26 cellular contexts compared by ENCODE assay signal in genomic region chr1:204065986-204066300, GRCh38. TPM values are rescaled to one million over a fixed set of nuclear protein-coding genes. Genes with fewer than 3 reads are reported as not detected.
A peak's percentile ranks its signal among the peaks of the same experiment; 100 is the strongest.
DNase-seq lines count a peak whose midpoint lies in the region; ATAC-seq and TF ChIP-seq lines count a peak whose summit lies in the region.
"Had no signal": no experiment of that assay in that cellular context is flagged by ENCODE, and none has a peak within 500 bp of the region (broad histone marks: within the 10 kb centered on the region; RNA-seq: fewer than 3 reads in every experiment).

No MANE protein-coding gene starts in this region.

- no CpG with 5 or more reads among the region's 7 CpGs for WGBS in trophoblast cell (ENCODE audit: extremely low coverage, insufficient coverage, insufficient read length)

- H3K79me2 ChIP-seq in trophoblast cell (ENCODE audit: control insufficient read depth, insufficient read depth, low read length, poor library complexity): no peaks in the 10 kb centered on the region

- no peak overlapping the region for H3K4me2 ChIP-seq in trophoblast cell (ENCODE audit: low read length)

- H3K4me3 Mint-ChIP-seq in MCF 10A (ENCODE audit: unreplicated experiment): no peak overlapping the region
- H3K4me3 Mint-ChIP-seq in activated CD8-positive, alpha-beta memory T cell treated with anti-CD3 and anti-CD28 coated beads, Interleukin-2, amount 10 ng/mL, durations not matched to agents 7 days and 5 days: no peak overlapping the region
- H3K4me3 Mint-ChIP-seq: activated CD4-positive, alpha-beta T cell treated with anti-CD3 and anti-CD28 coated beads for 36 hours; activated CD8-positive, alpha-beta T cell treated with anti-CD3 and anti-CD28 coated beads for 36 hours; activated naive CD8-positive, alpha-beta T cell; CD14-positive monocyte; central memory CD8-positive, alpha-beta T cell; dendritic cell treated with granulocyte-macrophage colony-stimulating factor and Interleukin-4, amounts not matched to agents 40 ng/mL and 50 ng/mL, for 4 days; mesothelial cell of epicardium had no signal

- H3K9ac ChIP-seq in trophoblast cell (ENCODE audit: low read length): no peak overlapping the region

- no peak overlapping the region for H2BK120ac ChIP-seq in trophoblast cell (ENCODE audit: insufficient read depth, low read length, poor library complexity)

- no peak overlapping the region for H3K23ac ChIP-seq in trophoblast cell (ENCODE audit: low read length)

- TF ChIP-seq POLR2A in breast epithelium (IDR thresholded peaks at IDR 0.05): no peak

- H3K4me1 ChIP-seq in breast epithelium: no peaks in the 10 kb centered on the region
- H3K4me1 ChIP-seq in trophoblast cell (ENCODE audit: control insufficient read depth in 1 of 2, insufficient read depth in 2 of 2, low read length in 2 of 2): peaks cover 0 to 3% of the 10 kb centered on the region in 2 experiments
- H3K4me1 ChIP-seq: ascending aorta, Caco-2, left lung, psoas muscle had no signal

- no TSS peak for BruUV-seq in MCF 10A (replicated peaks; lab: Mats Ljungman, UMichigan)

- CTCF ChIA-PET in MCF 10A (lab: Yijun Ruan, JAX): interaction anchor here (0.6 to 1.8 kb wide), 2 partner anchors 63 to 1005 kb away, joined by 3 to 6 read pairs; no protein-coding TSS in a partner anchor
- CTCF ChIA-PET in activated CD8-positive, alpha-beta memory T cell treated with anti-CD3 and anti-CD28 coated beads, Interleukin-2, amount 10 ng/mL, durations not matched to agents 7 days and 5 days (lab: Charles Lee): no interaction called here

- H2BK5ac ChIP-seq in trophoblast cell (ENCODE audit: low read depth, low read length, poor library complexity): no peak overlapping the region

- no peak overlapping the region for H3K14ac ChIP-seq in trophoblast cell (ENCODE audit: low read length)

- no peaks in the 10 kb centered on the region for H3K27me3 ChIP-seq in breast epithelium
- no peaks in the 10 kb centered on the region for H3K27me3 ChIP-seq in layer of hippocampus (ENCODE audit: control insufficient read depth, insufficient read depth, low read length)
- no peaks in the 10 kb centered on the region for H3K27me3 ChIP-seq in trophoblast cell (ENCODE audit: insufficient read depth, low read length)
- H3K27me3 ChIP-seq: ascending aorta, upper lobe of left lung had no signal

- ATAC-seq in activated CD8-positive, alpha-beta memory T cell treated with anti-CD3 and anti-CD28 coated beads, Interleukin-2, amount 10 ng/mL, durations not matched to agents 7 days and 5 days: no peak
- ATAC-seq: activated CD4-positive, alpha-beta T cell treated with anti-CD3 and anti-CD28 coated beads for 36 hours; activated CD8-positive, alpha-beta T cell treated with anti-CD3 and anti-CD28 coated beads for 36 hours; psoas muscle had no signal

- DNase-seq in breast epithelium (ENCODE audit: low spot score in 2 of 2): no peak
- DNase-seq in MCF 10A (ENCODE audit: unreplicated experiment): no peak
- no peak for DNase-seq in caudate nucleus (lab: John Stamatoyannopoulos, UW)
- no peak for DNase-seq in activated CD8-positive, alpha-beta memory T cell treated with anti-CD3 and anti-CD28 coated beads, Interleukin-2, amount 10 ng/mL, durations not matched to agents 7 days and 5 days
- DNase-seq in trophoblast cell: no peak
- no peak for DNase-seq in DMS53 (lab: John Stamatoyannopoulos, UW)
- DNase-seq: activated CD4-positive, alpha-beta T cell treated with anti-CD3 and anti-CD28 coated beads for 36 hours; activated CD8-positive, alpha-beta T cell treated with anti-CD3 and anti-CD28 coated beads for 36 hours; Caco-2; left lung; NCI-H446 treated with DMSO at 0.1 percent for 48 hours; NCI-H82; psoas muscle; SIG-M5; stimulated activated CD4-positive, alpha-beta T cell treated with anti-CD3 and anti-CD28 coated beads, Interleukin-4, amount 100 ng/mL, for 24 hours; upper lobe of left lung had no signal

- H4K8ac ChIP-seq in trophoblast cell (ENCODE audit: low read depth, low read length): no peak overlapping the region

- no peak for TF ChIP-seq CTCF in breast epithelium (IDR thresholded peaks at IDR 0.05)
- TF ChIP-seq CTCF in MCF 10A (IDR thresholded peaks at IDR 0.05; ENCODE audit: unreplicated experiment): no peak

- no peak overlapping the region for H2BK12ac ChIP-seq in trophoblast cell (ENCODE audit: low read length)

- H3K18ac ChIP-seq in trophoblast cell (ENCODE audit: low read length): no peak overlapping the region

- H3K4ac ChIP-seq in trophoblast cell (ENCODE audit: low read depth, low read length): no peak overlapping the region

- no peaks in the 10 kb centered on the region for H3K9me3 ChIP-seq in breast epithelium
- H3K9me3 ChIP-seq in trophoblast cell (ENCODE audit: insufficient read depth, low read depth, low read length): no peaks in the 10 kb centered on the region
- H3K9me3 ChIP-seq: ascending aorta, Caco-2, gastroesophageal sphincter, left lung, psoas muscle, upper lobe of left lung had no signal

- intact Hi-C loops in breast epithelium (cut with DNase I; ENCODE audit: low total_unique reads) (no loop called here), MCF 10A (cut with micrococcal nuclease) (no loop called here)

- H4K91ac ChIP-seq in trophoblast cell (ENCODE audit: low read depth, low read length): no peak overlapping the region

- H2AFZ ChIP-seq in trophoblast cell (ENCODE audit: insufficient read depth, low read length, poor library complexity): no peak overlapping the region

- POLR2A ChIA-PET in MCF 10A (lab: Yijun Ruan, JAX): interaction anchor here (0.6 kb wide), 1 partner anchor 208 kb away, joined by 3 read pairs; no protein-coding TSS in a partner anchor

- H4K12ac ChIP-seq in trophoblast cell (ENCODE audit: low read depth, low read length): no peak overlapping the region

- H3K4me3 ChIP-seq in breast epithelium (no peak overlapping the region), trophoblast cell (ENCODE audit: low read depth, low read length) (no peak overlapping the region)
- H3K4me3 ChIP-seq: ascending aorta, left lung, psoas muscle, upper lobe of left lung had no signal

- H3K36me3 ChIP-seq in breast epithelium (no peaks in the 10 kb centered on the region), trophoblast cell (ENCODE audit: control insufficient read depth in 1 of 2, insufficient read depth in 2 of 2, low read length in 2 of 2) (no peaks in the 10 kb centered on the region)
- H3K36me3 ChIP-seq: ascending aorta, gastroesophageal sphincter, left lung, upper lobe of left lung had no signal

- H3K36me3 Mint-ChIP-seq in MCF 10A (ENCODE audit: insufficient read depth, unreplicated experiment): no peaks in the 10 kb centered on the region
- no peaks in the 10 kb centered on the region for H3K36me3 Mint-ChIP-seq in activated CD8-positive, alpha-beta memory T cell treated with anti-CD3 and anti-CD28 coated beads, Interleukin-2, amount 10 ng/mL, durations not matched to agents 7 days and 5 days
- H3K36me3 Mint-ChIP-seq: activated naive CD8-positive, alpha-beta T cell; CD14-positive monocyte; mesothelial cell of epicardium had no signal

- H3K79me1 ChIP-seq in trophoblast cell (ENCODE audit: low read length): no peaks in the 10 kb centered on the region

- H3K4me1 Mint-ChIP-seq in MCF 10A (ENCODE audit: insufficient read depth, unreplicated experiment): no peaks in the 10 kb centered on the region
- H3K4me1 Mint-ChIP-seq in activated CD8-positive, alpha-beta memory T cell treated with anti-CD3 and anti-CD28 coated beads, Interleukin-2, amount 10 ng/mL, durations not matched to agents 7 days and 5 days: peaks cover 6% of the 10 kb centered on the region

- H3K27ac Mint-ChIP-seq in MCF 10A (ENCODE audit: low read depth, unreplicated experiment): no peak overlapping the region
- no peak overlapping the region for H3K27ac Mint-ChIP-seq in activated CD8-positive, alpha-beta memory T cell treated with anti-CD3 and anti-CD28 coated beads, Interleukin-2, amount 10 ng/mL, durations not matched to agents 7 days and 5 days
- H3K27ac Mint-ChIP-seq: activated CD4-positive, alpha-beta T cell treated with anti-CD3 and anti-CD28 coated beads for 36 hours; activated CD8-positive, alpha-beta T cell treated with anti-CD3 and anti-CD28 coated beads for 36 hours; activated naive CD8-positive, alpha-beta T cell; dendritic cell treated with granulocyte-macrophage colony-stimulating factor and Interleukin-4, amounts not matched to agents 40 ng/mL and 50 ng/mL, for 4 days; mesothelial cell of epicardium had no signal

- H2AK5ac ChIP-seq in trophoblast cell (ENCODE audit: low read length): no peak overlapping the region

- no peaks in the 10 kb centered on the region for H3K9me3 Mint-ChIP-seq in MCF 10A (ENCODE audit: unreplicated experiment)
- H3K9me3 Mint-ChIP-seq in activated CD8-positive, alpha-beta memory T cell treated with anti-CD3 and anti-CD28 coated beads, Interleukin-2, amount 10 ng/mL, durations not matched to agents 7 days and 5 days (ENCODE audit: low read depth): no peaks in the 10 kb centered on the region
- H3K9me3 Mint-ChIP-seq: central memory CD8-positive, alpha-beta T cell; dendritic cell treated with granulocyte-macrophage colony-stimulating factor and Interleukin-4, amounts not matched to agents 40 ng/mL and 50 ng/mL, for 4 days; mesothelial cell of epicardium had no signal

- H3K27me3 Mint-ChIP-seq in MCF 10A (ENCODE audit: insufficient read depth, unreplicated experiment): no peaks in the 10 kb centered on the region
- peaks cover 19% of the 10 kb centered on the region for H3K27me3 Mint-ChIP-seq in activated CD8-positive, alpha-beta memory T cell treated with anti-CD3 and anti-CD28 coated beads, Interleukin-2, amount 10 ng/mL, durations not matched to agents 7 days and 5 days
- H3K27me3 Mint-ChIP-seq: central memory CD8-positive, alpha-beta T cell had no signal

- H3K27ac ChIP-seq in breast epithelium (peak overlapping the region; percentile 69 to 75), caudate nucleus (ENCODE audit: low read depth, low read length) (peak overlapping the region; percentile 97), layer of hippocampus (ENCODE audit: low read depth, low read length) (peak overlapping the region; percentile 92), temporal lobe (ENCODE audit: low read depth, low read length) (peak overlapping the region; percentile 84), trophoblast cell (ENCODE audit: low read depth, low read length) (no peak overlapping the region)
- H3K27ac ChIP-seq: 22Rv1, ascending aorta, left lung, psoas muscle had no signal

RNA-seq across cellular contexts. Expression of gene SOX13, which starts 7.0 kb away (rescaled TPM):
- total RNA-seq in breast epithelium (10 to 100 TPM; 22.9 to 34.7 (median 31.9) TPM), MCF 10A (2022) (23.7 and 32.8 TPM in 2 replicates), temporal lobe (2.2 TPM)
- total RNA-seq in activated CD8-positive, alpha-beta memory T cell treated with anti-CD3 and anti-CD28 coated beads, Interleukin-2, amount 10 ng/mL, durations not matched to agents 7 days and 5 days: 1 to 10 TPM; 1.0 to 1.9 TPM
- 79.8 and 85.3 TPM in 2 replicates for polyA plus RNA-seq in trophoblast cell (2013)
- polyA plus RNA-seq: CD14-positive monocyte had no signal
